14 cellular contexts compared by ENCODE assay signal in the genomic region with DNA sequence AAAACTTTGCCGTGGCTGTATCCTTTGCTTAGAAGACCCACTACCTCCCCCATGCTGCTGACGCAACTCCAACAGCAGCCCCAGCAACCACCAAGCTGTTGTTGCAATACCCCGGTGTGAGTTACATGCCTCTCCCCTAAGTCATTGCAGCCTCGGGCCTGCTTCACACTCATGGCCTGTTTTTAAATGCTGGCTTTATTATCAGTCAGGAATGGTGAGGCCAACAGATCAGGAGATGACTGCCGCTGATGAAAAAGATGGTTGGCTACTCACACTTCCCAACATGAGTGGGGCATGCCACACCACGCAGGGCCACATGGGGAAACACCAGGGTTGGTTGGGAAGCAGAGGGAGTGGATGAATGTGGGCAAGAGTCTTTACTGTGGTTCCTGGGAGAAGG.
A peak's percentile ranks its signal among the peaks of the same experiment; 100 is the strongest.
DNase-seq lines count a peak whose midpoint lies in the region; ATAC-seq and TF ChIP-seq lines count a peak whose summit lies in the region.
"Had no signal": no experiment of that assay in that cellular context is flagged by ENCODE, and none has a peak within 500 bp of the region (broad histone marks: within the 10 kb centered on the region; RNA-seq: fewer than 3 reads in every experiment).

No MANE protein-coding gene starts in this region.

- H3K27me3 Mint-ChIP-seq in effector memory CD8-positive, alpha-beta T cell = peaks cover 28 to 77% of the 10 kb centered on the region in 2 donors

- H3K4me1 Mint-ChIP-seq in effector memory CD8-positive, alpha-beta T cell (ENCODE audit: low read depth in 2 of 2) = no peaks in the 10 kb centered on the region
- H3K4me1 Mint-ChIP-seq: CD4-positive, CD25-positive, alpha-beta regulatory T cell; stimulated activated naive CD8-positive, alpha-beta T cell treated with anti-CD3 and anti-CD28 coated beads, Interleukin-15, amount 100 ng/mL, for 72 hours had no signal

- no peaks in the 10 kb centered on the region for H3K27me3 ChIP-seq in lower lobe of right lung (ENCODE audit: low read depth)
- H3K27me3 ChIP-seq: ascending aorta had no signal

- intact Hi-C loops in lower lobe of right lung (cut with DNase I) = no loop called here

- no peak for TF ChIP-seq CTCF in lower lobe of right lung (IDR thresholded peaks at IDR 0.05)

- no peak overlapping the region for H3K27ac ChIP-seq in lower lobe of right lung
- H3K27ac ChIP-seq: ascending aorta, SK-N-MC had no signal

- H3K9me3 Mint-ChIP-seq in effector memory CD8-positive, alpha-beta T cell = no peaks in the 10 kb centered on the region
- H3K9me3 Mint-ChIP-seq: stimulated activated naive CD8-positive, alpha-beta T cell treated with anti-CD3 and anti-CD28 coated beads, Interleukin-15, amount 100 ng/mL, for 72 hours had no signal

- H3K9me3 ChIP-seq in lower lobe of right lung = no peaks in the 10 kb centered on the region
- H3K9me3 ChIP-seq: ascending aorta had no signal

- H3K4me3 ChIP-seq in lower lobe of right lung = no peak overlapping the region
- H3K4me3 ChIP-seq: ascending aorta, SK-N-MC had no signal

- H3K36me3 ChIP-seq in lower lobe of right lung = no peaks in the 10 kb centered on the region
- H3K36me3 ChIP-seq: ascending aorta had no signal

- no peaks in the 10 kb centered on the region for H3K36me3 Mint-ChIP-seq in effector memory CD8-positive, alpha-beta T cell (ENCODE audit: insufficient read depth)
- H3K36me3 Mint-ChIP-seq: CD4-positive, CD25-positive, alpha-beta regulatory T cell had no signal

- no peak for ATAC-seq in effector memory CD8-positive, alpha-beta T cell (replicated peaks)
- ATAC-seq in lower lobe of right lung = no peak
- ATAC-seq: stimulated activated naive CD8-positive, alpha-beta T cell treated with anti-CD3 and anti-CD28 coated beads, Interleukin-15, amount 100 ng/mL, for 72 hours had no signal

- DNase-seq in AML-193 (lab: John Stamatoyannopoulos, UW) = peak; percentile 43 to 47
- DNase-seq in HuH-7.5 (ENCODE audit: low spot score) = peak; percentile 16
- peak; percentile 85 for DNase-seq in amniotic epithelial cell (ENCODE audit: low read depth)
- DNase-seq in iPS-NIHi7 (ENCODE audit: extremely low spot score) = peak; percentile 20
- no peak for DNase-seq in glomerular visceral epithelial cell (ENCODE audit: extremely low spot score)
- no peak for DNase-seq in effector memory CD8-positive, alpha-beta T cell
- no peak for DNase-seq in lower lobe of right lung
- no peak for DNase-seq in amygdala (lab: John Stamatoyannopoulos, UW)
- DNase-seq: activated T-cell treated with anti-CD3 and anti-CD28 coated beads, Interleukin-2, amount 50 U/mL, for 1 hour; CD4-positive, CD25-positive, alpha-beta regulatory T cell; NCI-H146; stimulated activated naive CD8-positive, alpha-beta T cell treated with anti-CD3 and anti-CD28 coated beads, Interleukin-15, amount 100 ng/mL, for 72 hours had no signal

- H3K27ac Mint-ChIP-seq in effector memory CD8-positive, alpha-beta T cell = no peak overlapping the region
- H3K27ac Mint-ChIP-seq: CD4-positive, CD25-positive, alpha-beta regulatory T cell had no signal

- no peaks in the 10 kb centered on the region for H3K4me1 ChIP-seq in lower lobe of right lung
- H3K4me1 ChIP-seq: ascending aorta had no signal

- no peak overlapping the region for H3K4me3 Mint-ChIP-seq in effector memory CD8-positive, alpha-beta T cell
- H3K4me3 Mint-ChIP-seq: CD4-positive, CD25-positive, alpha-beta regulatory T cell; stimulated activated naive CD8-positive, alpha-beta T cell treated with anti-CD3 and anti-CD28 coated beads, Interleukin-15, amount 100 ng/mL, for 72 hours had no signal

Comparison
In these comparisons a context has a peak if more than half of its experiments do, and no peak if none do; other contexts are left out.
1. DNase-seq: peak in AML-193 (2 of 2), HuH-7.5 (single experiment), amniotic epithelial cell (single experiment) and iPS-NIHi7 (single experiment); none in glomerular visceral epithelial cell (single experiment), effector memory CD8-positive, alpha-beta T cell (0 of 3), lower lobe of right lung (single experiment) and amygdala (0 of 56).